ENCODE assay signal across 9 cellular contexts in genomic region chr10:11036424-11037011, GRCh38. TPM values are rescaled to one million over a fixed set of nuclear protein-coding genes. Genes with fewer than 3 reads are reported as not detected.
A peak's percentile ranks its signal among the peaks of the same experiment; 100 is the strongest.
DNase-seq lines count a peak whose midpoint lies in the region; ATAC-seq, FAIRE-seq and TF ChIP-seq lines count a peak whose summit lies in the region.
"Had no signal": no experiment of that assay in that cellular context is flagged by ENCODE, and none has a peak within 500 bp of the region (broad histone marks: within the 10 kb centered on the region; RNA-seq: fewer than 3 reads in every experiment).

No MANE protein-coding gene starts in this region.

- TF ChIP-seq EP300 in upper lobe of left lung (IDR thresholded peaks at IDR 0.05) = no peak

- H3K27ac ChIP-seq in GM23338 (ENCODE audit: low read depth) (no peak overlapping the region), WERI-Rb-1 (no peak overlapping the region), hepatocyte (no peak overlapping the region), upper lobe of left lung (no peak overlapping the region)

- H3K36me3 ChIP-seq in GM23338 (ENCODE audit: insufficient read depth) (no peaks in the 10 kb centered on the region), WERI-Rb-1 (no peaks in the 10 kb centered on the region), hepatocyte (replicated peaks; ENCODE audit: insufficient read depth, low read depth) (no peaks in the 10 kb centered on the region), upper lobe of left lung (no peaks in the 10 kb centered on the region)

- H3K9me3 Mint-ChIP-seq in GM23338 = no peaks in the 10 kb centered on the region
- H3K9me3 Mint-ChIP-seq: dendritic cell treated with granulocyte-macrophage colony-stimulating factor and Interleukin-4, amounts not matched to agents 40 ng/mL and 50 ng/mL, for 4 days had no signal

- H2AFZ ChIP-seq in GM23338 (no peak overlapping the region), hepatocyte (no peak overlapping the region)

- TF ChIP-seq CTCF in GM23338 (conservative IDR thresholded peaks at IDR 0.05; ENCODE audit: low read depth in 2 of 2) = peak; percentile 74 to 86
- TF ChIP-seq CTCF in WERI-Rb-1 (IDR thresholded peaks at IDR 0.05; ENCODE audit: low read depth, low read length) = peak; percentile 42; the same call in 1 of the 2 replicates
- TF ChIP-seq CTCF in hepatocyte (IDR thresholded peaks at IDR 0.05; ENCODE audit: poor library complexity) = peak; percentile 68
- TF ChIP-seq CTCF in upper lobe of left lung (IDR thresholded peaks at IDR 0.05) = peak in 4 of 6 experiments; percentile 23 to 47 (median 38)

- H3K27me3 Mint-ChIP-seq in GM23338 (ENCODE audit: insufficient read depth, low read depth, poor library complexity) = no peaks in the 10 kb centered on the region

- H3K9me3 ChIP-seq in WERI-Rb-1 (ENCODE audit: severe bottlenecking) = no peaks in the 10 kb centered on the region
- no peaks in the 10 kb centered on the region for H3K9me3 ChIP-seq in hepatocyte (ENCODE audit: low read depth)
- no peaks in the 10 kb centered on the region for H3K9me3 ChIP-seq in upper lobe of left lung

- WGBS in hepatocyte (ENCODE audit: low lambda C conversion rate, missing lambda C conversion rate) = 60% methylated on average over 5 of the region's 5 CpGs
- WGBS in upper lobe of left lung, 2 donors = 69 to 79% methylated on average over 5 of the region's 5 CpGs

- H3K4me2 ChIP-seq in GM23338 (0 out of 2 replicates have a peak overlapping the region, but pooled peaks have one; percentile 28), hepatocyte (peak overlapping the region; percentile 24)

- no peaks in the 10 kb centered on the region for H3K27me3 ChIP-seq in GM23338 (ENCODE audit: insufficient read depth)
- no peaks in the 10 kb centered on the region for H3K27me3 ChIP-seq in WERI-Rb-1 (ENCODE audit: insufficient read depth, low read depth, severe bottlenecking)
- H3K27me3 ChIP-seq in hepatocyte = no peaks in the 10 kb centered on the region
- no peaks in the 10 kb centered on the region for H3K27me3 ChIP-seq in upper lobe of left lung

- peak; percentile 91 for ATAC-seq in GM23338
- peak in 1 of 2 donors; percentile 63 for ATAC-seq in upper lobe of left lung (ENCODE audit: low FRiP score in 2 of 2)
- no peak for ATAC-seq in HG03565 (IDR thresholded peaks at IDR 0.05; ENCODE audit: unreplicated experiment)

- H4K20me1 ChIP-seq in GM23338 (replicated peaks; ENCODE audit: insufficient read depth) (no peaks in the 10 kb centered on the region), hepatocyte (ENCODE audit: insufficient read depth, poor library complexity, severe bottlenecking) (no peaks in the 10 kb centered on the region)

- peaks cover 15% of the 10 kb centered on the region for H3K79me2 ChIP-seq in GM23338 (replicated peaks; ENCODE audit: insufficient read depth)
- H3K79me2 ChIP-seq in hepatocyte = peaks cover 3% of the 10 kb centered on the region

- H3K4me1 Mint-ChIP-seq in GM23338 = peaks cover 33% of the 10 kb centered on the region

- H3K9me2 ChIP-seq in GM23338 (ENCODE audit: insufficient read depth) = no peaks in the 10 kb centered on the region; the same call in 1 of the 2 replicates
- no peaks in the 10 kb centered on the region for H3K9me2 ChIP-seq in hepatocyte (replicated peaks; ENCODE audit: insufficient read depth)

- no peaks in the 10 kb centered on the region for H3F3A ChIP-seq in GM23338 (replicated peaks; ENCODE audit: low read depth)

- H3K4me3 Mint-ChIP-seq in GM23338 = no peak overlapping the region
- H3K4me3 Mint-ChIP-seq: dendritic cell treated with granulocyte-macrophage colony-stimulating factor and Interleukin-4, amounts not matched to agents 40 ng/mL and 50 ng/mL, for 4 days had no signal

- DNase-seq in GM23338 (ENCODE audit: low spot score) (peak; percentile 77), WERI-Rb-1 (peak; percentile 31), hepatocyte (ENCODE audit: low spot score) (peak; percentile 70), upper lobe of left lung (peak in 1 of 2 donors; percentile 40), MV-4-11 (lab: John Stamatoyannopoulos, UW) (no peak)
- DNase-seq in activated CD4-positive, CD25-positive, alpha-beta regulatory T cell treated with anti-CD3 and anti-CD28 coated beads, Interleukin-2, amount 50 U/mL, for 72 hours = no peak

- no peaks in the 10 kb centered on the region for H3K36me3 Mint-ChIP-seq in GM23338 (ENCODE audit: low read depth)

- no peak overlapping the region for H3K4me3 ChIP-seq in GM23338
- H3K4me3 ChIP-seq in WERI-Rb-1 (ENCODE audit: low read depth, low read length) = no peak overlapping the region
- H3K4me3 ChIP-seq in hepatocyte = no peak overlapping the region
- no peak overlapping the region for H3K4me3 ChIP-seq in upper lobe of left lung

- peak; percentile 11 for FAIRE-seq in A204.1 (lab: Jason Lieb, UNC)

- H3K4me1 ChIP-seq in GM23338 (ENCODE audit: insufficient read depth) (peaks cover 12% of the 10 kb centered on the region), hepatocyte (ENCODE audit: insufficient read depth) (peaks cover 13% of the 10 kb centered on the region), upper lobe of left lung (peaks cover 10 to 18% (median 12%) of the 10 kb centered on the region in 4 donors)

- 0 out of 2 replicates have a peak overlapping the region, but pooled peaks have one; percentile 6 for H3K27ac Mint-ChIP-seq in GM23338
- H3K27ac Mint-ChIP-seq: dendritic cell treated with granulocyte-macrophage colony-stimulating factor and Interleukin-4, amounts not matched to agents 40 ng/mL and 50 ng/mL, for 4 days had no signal

- no peak for TF ChIP-seq POLR2A in upper lobe of left lung (IDR thresholded peaks at IDR 0.05)

TF ChIP-seq in GM23338, 12 proteins besides CTCF, POLR2A, EP300 and RAD21 (continues in another document):
- TF ChIP-seq CREB1 (CRISPR knock-in tag; IDR thresholded peaks at IDR 0.05; ENCODE audit: low read depth) (no peak), ZNF331 (CRISPR knock-in tag; IDR thresholded peaks at IDR 0.05; ENCODE audit: low read depth) (no peak), ZNF462 (CRISPR knock-in tag; IDR thresholded peaks at IDR 0.05) (no peak), EZH2 (IDR thresholded peaks at IDR 0.05; ENCODE audit: low read depth, unreplicated experiment) (no peak), POLR2AphosphoS5 (IDR thresholded peaks at IDR 0.05; ENCODE audit: low read depth) (no peak), STAT1 (IDR thresholded peaks at IDR 0.05; ENCODE audit: unreplicated experiment) (no peak)

RNA-seq across cellular contexts. Expression of gene CELF2, which starts 18.8 kb away (rescaled TPM):
- total RNA-seq in GM23338 (2014; rRNA removed; shearing (Covaris generic)) = 22.5 and 22.9 TPM in 2 replicates
- polyA plus RNA-seq in GM23338 (2016; fragmentation: Nextera tagmentation; extraction: Ambion mirVana) = 16.0 and 18.1 TPM in 2 replicates
- total RNA-seq in hepatocyte = 13.0 and 16.6 TPM in 2 replicates
- polyA plus RNA-seq in hepatocyte = 25.9 and 26.9 TPM in 2 replicates
- 100 to 1,000 TPM in 5 of 6 donors, 10 to 100 TPM in 1; 82.7 to 193 (median 120) TPM for total RNA-seq in upper lobe of left lung

Comparison
In these comparisons a context has a peak if more than half of its experiments do, and no peak if none do; other contexts are left out.
1. DNase-seq: peak in GM23338 (single experiment), WERI-Rb-1 (single experiment) and hepatocyte (single experiment); none in activated CD4-positive, CD25-positive, alpha-beta regulatory T cell treated with anti-CD3 and anti-CD28 coated beads, Interleukin-2, amount 50 U/mL, for 72 hours (single experiment) and MV-4-11 (single experiment).
2. Peak in every context shown above with its lines, with median percentiles within 50 percentile points of each other: CTCF ChIP-seq.